ENCODE assay signal across 24 cellular contexts in genomic region chr22:48645766-48646165, GRCh38.
DNase-seq lines count a peak whose midpoint lies in the region; ATAC-seq, FAIRE-seq and TF ChIP-seq lines count a peak whose summit lies in the region.
"Had no signal": no experiment of that assay in that cellular context is flagged by ENCODE, and none has a peak within 500 bp of the region (broad histone marks: within the 10 kb centered on the region; RNA-seq: fewer than 3 reads in every experiment).

No MANE protein-coding gene starts in this region.

- no peak overlapping the region for H3K9ac ChIP-seq in H1 (replicated peaks in 1 of 4; ENCODE audit: extremely low read depth in 1 of 4, low read depth in 3 of 4, low read length in 3 of 4)

- H3K9me3 ChIP-seq in right cardiac atrium (ENCODE audit: control insufficient read depth, low read length) (no peaks in the 10 kb centered on the region), right atrium auricular region (no peaks in the 10 kb centered on the region), H1 (ENCODE audit: insufficient read depth in 2 of 2, low read depth in 1 of 2, low read length in 1 of 2) (no peaks in the 10 kb centered on the region)
- H3K9me3 ChIP-seq: A549, Caco-2 had no signal

- H3K23me2 ChIP-seq in H1 (ENCODE audit: low read depth, low read length): 0 out of 2 replicates have a peak, but pooled peaks cover 2% of the 10 kb centered on the region

- H3K36me3 ChIP-seq in right atrium auricular region (no peaks in the 10 kb centered on the region), H1 (ENCODE audit: control insufficient read depth in 2 of 4, insufficient read depth in 4 of 4, low read length in 3 of 4) (no peaks in the 10 kb centered on the region)

- POLR2A ChIA-PET in H1 (lab: Charles Lee; ENCODE audit: partially characterized antibody): no interaction called here

- H3K4me3 ChIP-seq in right cardiac atrium (ENCODE audit: low read length) (no peak overlapping the region), right atrium auricular region (no peak overlapping the region), H1 (ENCODE audit: extremely low read depth in 1 of 4, insufficient read depth in 2 of 4, low read depth in 3 of 4, low read length in 4 of 4) (no peak overlapping the region)
- H3K4me3 ChIP-seq: A549 had no signal

- no peak overlapping the region for H2BK12ac ChIP-seq in H1 (ENCODE audit: low read depth, low read length)

- H3K56ac ChIP-seq in H1 (replicated peaks; ENCODE audit: insufficient read length, low read depth, low read length): no peak overlapping the region

- no peak overlapping the region for H3K4me3 Mint-ChIP-seq in neural crest cell
- H3K4me3 Mint-ChIP-seq: B cell; CD4-positive, alpha-beta T cell; CD8-positive, alpha-beta T cell had no signal

- no peak overlapping the region for H2BK15ac ChIP-seq in H1 (ENCODE audit: low read length)

- no peak overlapping the region for H3K18ac ChIP-seq in H1 (ENCODE audit: extremely low read depth, low read length)

- FAIRE-seq in H1 (lab: Jason Lieb, UNC): no peak
- FAIRE-seq: A549, D721Med, G401.6, GM12891, GM18507 had no signal

- H4K8ac ChIP-seq in H1 (ENCODE audit: extremely low read depth, insufficient read depth, low read length): 0 out of 2 replicates have a peak overlapping the region, but pooled peaks have one; percentile 14

- no peak overlapping the region for H3K4me2 ChIP-seq in H1 (ENCODE audit: insufficient read depth in 1 of 2, low read depth in 2 of 2, low read length in 2 of 2)
- H3K4me2 ChIP-seq: A549 had no signal

- no peak for TF ChIP-seq RAD21 in H1 (IDR thresholded peaks at IDR 0.05 in 1 of 2, conservative IDR thresholded peaks at IDR 0.05 in 1 of 2; ENCODE audit: low read depth in 2 of 2, low read length in 2 of 2)

- intact Hi-C loops in right cardiac atrium (cut with DNase I): no loop called here

- H3K4me1 ChIP-seq in right cardiac atrium (ENCODE audit: control insufficient read depth, insufficient read depth, low read length) (no peaks in the 10 kb centered on the region), right atrium auricular region (no peaks in the 10 kb centered on the region), H1 (replicated peaks in 1 of 4; ENCODE audit: control insufficient read depth in 3 of 4, insufficient read depth in 4 of 4, low read length in 3 of 4) (no peaks in the 10 kb centered on the region; a peak in 4 of 7 replicates)
- H3K4me1 ChIP-seq: A549, Caco-2 had no signal

- H4K5ac ChIP-seq in H1 (ENCODE audit: insufficient read length, low read depth, low read length): no peak overlapping the region

- H2AK5ac ChIP-seq in H1 (ENCODE audit: low read depth, low read length): 0 out of 2 replicates have a peak overlapping the region, but pooled peaks have one; percentile 53

- H3K4ac ChIP-seq in H1 (replicated peaks; ENCODE audit: insufficient read length, low read depth, low read length): no peak overlapping the region

- no peak for TF ChIP-seq POLR2A in H1 (IDR thresholded peaks at IDR 0.05; ENCODE audit: control extremely low read depth in 1 of 2, low read depth in 2 of 2, low read length in 2 of 2)

- H4K91ac ChIP-seq in H1 (replicated peaks; ENCODE audit: insufficient read length, low read length): no peak overlapping the region

- CTCF ChIA-PET in H1 (lab: Charles Lee; ENCODE audit: partially characterized antibody): no interaction called here

- H3K27me3 ChIP-seq in right cardiac atrium (ENCODE audit: control insufficient read depth, insufficient read depth) (no peaks in the 10 kb centered on the region), right atrium auricular region (no peaks in the 10 kb centered on the region), H1 (replicated peaks in 1 of 4; ENCODE audit: control insufficient read depth in 3 of 4, extremely low read depth in 1 of 4, insufficient read depth in 3 of 4, low read length in 3 of 4) (no peaks in the 10 kb centered on the region)

- H3K27ac ChIP-seq in right cardiac atrium (ENCODE audit: low read length) (no peak overlapping the region), right atrium auricular region (no peak overlapping the region), H1 (ENCODE audit: low read depth, low read length) (no peak overlapping the region)
- H3K27ac ChIP-seq: 22Rv1, A549, C4-2B had no signal

- TF ChIP-seq CTCF in right atrium auricular region (IDR thresholded peaks at IDR 0.05) (no peak), H1 (IDR thresholded peaks at IDR 0.05; ENCODE audit: control extremely low read depth in 1 of 3, insufficient read depth in 1 of 3, low read depth in 1 of 3, low read length in 3 of 3) (no peak), neural crest cell (conservative IDR thresholded peaks at IDR 0.05) (no peak)

- no peaks in the 10 kb centered on the region for H3K27me3 Mint-ChIP-seq in neural crest cell (ENCODE audit: low read depth)
- H3K27me3 Mint-ChIP-seq: B cell; CD4-positive, alpha-beta T cell had no signal

- H2BK120ac ChIP-seq in H1 (replicated peaks; ENCODE audit: low read depth, low read length): no peak overlapping the region

- H3K23ac ChIP-seq in H1 (ENCODE audit: insufficient read length): no peak overlapping the region

- no peak overlapping the region for H2BK20ac ChIP-seq in H1 (ENCODE audit: low read length)

- H3K14ac ChIP-seq in H1 (ENCODE audit: insufficient read length): no peak overlapping the region

- no peaks in the 10 kb centered on the region for H3K36me3 Mint-ChIP-seq in neural crest cell (ENCODE audit: low read depth)
- H3K36me3 Mint-ChIP-seq: CD8-positive, alpha-beta T cell had no signal

- peak overlapping the region; percentile 71 for H3K27ac Mint-ChIP-seq in neural crest cell (ENCODE audit: unreplicated experiment)
- H3K27ac Mint-ChIP-seq: B cell; CD4-positive, alpha-beta T cell; CD8-positive, alpha-beta T cell had no signal

- DNase-seq in right cardiac atrium (peak in 2 of 3 donors; percentile 7 to 36), right atrium auricular region (ENCODE audit: low spot score) (no peak), H1 (ENCODE audit: low read depth in 1 of 2, low spot score in 2 of 2) (no peak), neural crest cell (ENCODE audit: low read depth, low spot score) (no peak), G401 (ENCODE audit: low spot score) (no peak), DMS53 treated with DMSO at 0.1 percent for 48 hours (lab: John Stamatoyannopoulos, UW; ENCODE audit: unreplicated experiment) (no peak)
- DNase-seq: AML-193; Caco-2; Calu3; CD4-positive, alpha-beta T cell; CD8-positive, alpha-beta T cell; DMS79; DND-41; EL; GF-D8 had no signal

- H3K9me3 Mint-ChIP-seq in neural crest cell: no peaks in the 10 kb centered on the region
- H3K9me3 Mint-ChIP-seq: CD4-positive, alpha-beta T cell; CD8-positive, alpha-beta T cell had no signal

- in situ Hi-C loops in G401 (cut with HindIII; ENCODE audit: low sequenced_read_pairs): no loop called here

- H2BK5ac ChIP-seq in H1 (ENCODE audit: low read depth, low read length): no peak overlapping the region; the same call in 1 of the 2 replicates

- H3K79me2 ChIP-seq in H1 (ENCODE audit: control insufficient read depth in 1 of 2, insufficient read depth in 2 of 2, low read length in 2 of 2): peaks cover 0 to 2% of the 10 kb centered on the region in 2 experiments; a peak in 1 of 4 replicates

- H2AFZ ChIP-seq in H1 (ENCODE audit: low read length): no peak overlapping the region

- H3K4me1 Mint-ChIP-seq in neural crest cell: peaks cover 22% of the 10 kb centered on the region
- H3K4me1 Mint-ChIP-seq: B cell had no signal

- H3K79me1 ChIP-seq in H1 (ENCODE audit: low read depth, low read length): peaks cover 5% of the 10 kb centered on the region

- 82% methylated on average over 16 of the region's 16 CpGs for WGBS in right cardiac atrium
- WGBS in H1 (ENCODE audit: extremely low coverage in 1 of 2, insufficient coverage in 1 of 2, insufficient read length in 1 of 2, insufficient replicate concordance in 2 of 2, low coverage in 1 of 2, low lambda C conversion rate in 2 of 2, missing lambda C conversion rate in 1 of 2), 2 experiments: 96% methylated on average over 15 of the region's 16 CpGs; no CpG with 5 or more reads in 1 of the 2 experiments

- H4K20me1 ChIP-seq in H1 (replicated peaks in 1 of 2; ENCODE audit: control insufficient read depth in 1 of 2, insufficient read depth in 2 of 2, low read length in 2 of 2): peaks cover 2 to 18% of the 10 kb centered on the region in 2 experiments

- ATAC-seq in right cardiac atrium (no peak), GM19397 (IDR thresholded peaks at IDR 0.05; ENCODE audit: unreplicated experiment) (no peak)
- ATAC-seq: A549; CD8-positive, alpha-beta T cell had no signal

- no peak for TF ChIP-seq EP300 in H1 (IDR thresholded peaks at IDR 0.05; ENCODE audit: borderline replicate concordance in 1 of 2, low read depth in 2 of 2, low read length in 2 of 2)

Comparison
In these comparisons a context has a peak if more than half of its experiments do, and no peak if none do; other contexts are left out.
1. DNase-seq: peak in right cardiac atrium (2 of 3); none in right atrium auricular region (single experiment), H1 (0 of 2), neural crest cell (single experiment), G401 (single experiment) and DMS53 treated with DMSO at 0.1 percent for 48 hours (single experiment).